Comparison of ENCODE assay signal across 8 cellular contexts in genomic region chr11:76152086-76152658, GRCh38. TPM values are rescaled to one million over a fixed set of nuclear protein-coding genes. Genes with fewer than 3 reads are reported as not detected.
DNase-seq lines count a peak whose midpoint lies in the region; ATAC-seq and TF ChIP-seq lines count a peak whose summit lies in the region.

No MANE protein-coding gene starts in this region.

- no TSS peak for BruUV-seq in OCI-LY7 (replicated peaks; lab: Mats Ljungman, UMichigan)

- no peak overlapping the region for H3K27ac Mint-ChIP-seq in activated T-helper 1 cell treated with anti-CD3 and anti-CD28 coated beads, Interleukin-12 subunit alpha, Interleukin-12 subunit beta, Interleukin-2, Interleukin-4 antibody, amounts not matched to agents 30 ng/mL and 10 ng/mL and 1 ng/mL, durations not matched to agents 14 hours and 24 hours and 36 hours
- peak overlapping the region; percentile 60 for H3K27ac Mint-ChIP-seq in neural crest cell (ENCODE audit: unreplicated experiment)
- H3K27ac Mint-ChIP-seq in stimulated activated naive CD8-positive, alpha-beta T cell treated with anti-CD3 and anti-CD28 coated beads, Interleukin-15, amount 100 ng/mL, for 72 hours, result peak overlapping the region in 1 of 2 donors; percentile 88

- H3K4me3 ChIP-seq in OCI-LY7 (ENCODE audit: low read depth, low read length, poor library complexity, severe bottlenecking), result no peak overlapping the region
- peak overlapping the region; percentile 47 for H3K4me3 ChIP-seq in fibroblast of villous mesenchyme (ENCODE audit: low read depth, low read length)

- no peaks in the 10 kb centered on the region for H3K36me3 Mint-ChIP-seq in activated T-helper 1 cell treated with anti-CD3 and anti-CD28 coated beads, Interleukin-12 subunit alpha, Interleukin-12 subunit beta, Interleukin-2, Interleukin-4 antibody, amounts not matched to agents 30 ng/mL and 10 ng/mL and 1 ng/mL, durations not matched to agents 14 hours and 24 hours and 36 hours (ENCODE audit: low read depth)
- H3K36me3 Mint-ChIP-seq in neural crest cell (ENCODE audit: low read depth), result no peaks in the 10 kb centered on the region

- peak overlapping the region; percentile 40 for H3K4me3 Mint-ChIP-seq in activated T-helper 1 cell treated with anti-CD3 and anti-CD28 coated beads, Interleukin-12 subunit alpha, Interleukin-12 subunit beta, Interleukin-2, Interleukin-4 antibody, amounts not matched to agents 30 ng/mL and 10 ng/mL and 1 ng/mL, durations not matched to agents 14 hours and 24 hours and 36 hours
- H3K4me3 Mint-ChIP-seq in neural crest cell, result peak overlapping the region; percentile 43
- H3K4me3 Mint-ChIP-seq in stimulated activated naive CD8-positive, alpha-beta T cell treated with anti-CD3 and anti-CD28 coated beads, Interleukin-15, amount 100 ng/mL, for 72 hours, result peak overlapping the region; percentile 72 to 88

- peak; percentile 76 for DNase-seq in OCI-LY7 (ENCODE audit: low spot score)
- peak; percentile 73 for DNase-seq in activated T-helper 1 cell treated with anti-CD3 and anti-CD28 coated beads, Interleukin-12 subunit alpha, Interleukin-12 subunit beta, Interleukin-2, Interleukin-4 antibody, amounts not matched to agents 30 ng/mL and 10 ng/mL and 1 ng/mL, durations not matched to agents 14 hours and 24 hours and 36 hours (ENCODE audit: low spot score)
- peak; percentile 74 for DNase-seq in fibroblast of villous mesenchyme (ENCODE audit: low read depth)
- DNase-seq in neural crest cell (ENCODE audit: low read depth, low spot score), result peak; percentile 76
- peak; percentile 83 to 90 for DNase-seq in stimulated activated naive CD8-positive, alpha-beta T cell treated with anti-CD3 and anti-CD28 coated beads, Interleukin-15, amount 100 ng/mL, for 72 hours
- no peak for DNase-seq in NCI-H2227 (lab: John Stamatoyannopoulos, UW; ENCODE audit: unreplicated experiment)

- H3K9me3 Mint-ChIP-seq in activated T-helper 1 cell treated with anti-CD3 and anti-CD28 coated beads, Interleukin-12 subunit alpha, Interleukin-12 subunit beta, Interleukin-2, Interleukin-4 antibody, amounts not matched to agents 30 ng/mL and 10 ng/mL and 1 ng/mL, durations not matched to agents 14 hours and 24 hours and 36 hours, result no peaks in the 10 kb centered on the region
- H3K9me3 Mint-ChIP-seq in neural crest cell, result no peaks in the 10 kb centered on the region
- no peaks in the 10 kb centered on the region for H3K9me3 Mint-ChIP-seq in stimulated activated naive CD8-positive, alpha-beta T cell treated with anti-CD3 and anti-CD28 coated beads, Interleukin-15, amount 100 ng/mL, for 72 hours

- H3K4me2 ChIP-seq in OCI-LY7 (ENCODE audit: low read length), result peak overlapping the region; percentile 57; the same call in 1 of the 2 replicates

- no peaks in the 10 kb centered on the region for H3K9me2 ChIP-seq in OCI-LY7 (ENCODE audit: insufficient read depth, low read length)

- H3K4me1 Mint-ChIP-seq in activated T-helper 1 cell treated with anti-CD3 and anti-CD28 coated beads, Interleukin-12 subunit alpha, Interleukin-12 subunit beta, Interleukin-2, Interleukin-4 antibody, amounts not matched to agents 30 ng/mL and 10 ng/mL and 1 ng/mL, durations not matched to agents 14 hours and 24 hours and 36 hours (ENCODE audit: low read depth), result peaks cover 22% of the 10 kb centered on the region
- peaks cover 24% of the 10 kb centered on the region for H3K4me1 Mint-ChIP-seq in neural crest cell
- peaks cover 24% of the 10 kb centered on the region for H3K4me1 Mint-ChIP-seq in stimulated activated naive CD8-positive, alpha-beta T cell treated with anti-CD3 and anti-CD28 coated beads, Interleukin-15, amount 100 ng/mL, for 72 hours

- peak overlapping the region; percentile 77; the same call in 1 of the 2 replicates for H2AFZ ChIP-seq in OCI-LY7 (ENCODE audit: low read length)

- no peaks in the 10 kb centered on the region for H4K20me1 ChIP-seq in OCI-LY7 (ENCODE audit: insufficient read depth, low read length)

- intact Hi-C loops in OCI-LY7 (cut with micrococcal nuclease; ENCODE audit: unreplicated experiment), result loop anchor here (1.0 to 5.0 kb wide), 2 partner anchors 255 to 350 kb away; no protein-coding TSS in a partner anchor
- intact Hi-C loops in activated T-helper 1 cell treated with anti-CD3 and anti-CD28 coated beads, Interleukin-12 subunit alpha, Interleukin-12 subunit beta, Interleukin-2, Interleukin-4 antibody, amounts not matched to agents 30 ng/mL and 10 ng/mL and 1 ng/mL, durations not matched to agents 14 hours and 24 hours and 36 hours (cut with micrococcal nuclease), result loop anchor here (1.0 to 5.0 kb wide), 5 partner anchors 165 to 429 kb away; partner anchors contain the start of gene UVRAG

- H3K79me2 ChIP-seq in OCI-LY7 (ENCODE audit: insufficient read depth, low read depth, low read length), result no peaks in the 10 kb centered on the region

- ATAC-seq in GM18502 (IDR thresholded peaks at IDR 0.05; ENCODE audit: poor library complexity, unreplicated experiment), result peak; percentile 77
- ATAC-seq in HG02970 (IDR thresholded peaks at IDR 0.05; ENCODE audit: low FRiP score, unreplicated experiment), result peak; percentile 45
- peak; percentile 94 for ATAC-seq in stimulated activated naive CD8-positive, alpha-beta T cell treated with anti-CD3 and anti-CD28 coated beads, Interleukin-15, amount 100 ng/mL, for 72 hours

- POLR2A ChIA-PET in OCI-LY7 (lab: Charles Lee), result interaction anchor here (0.6 kb wide), 1 partner anchor 107 kb away, joined by 3 read pairs; no protein-coding TSS in a partner anchor

- H3K27ac ChIP-seq in OCI-LY7 (ENCODE audit: low read depth, low read length, poor library complexity, severe bottlenecking), result no peak overlapping the region

- CTCF ChIA-PET in OCI-LY7 (lab: Charles Lee; ENCODE audit: unreplicated experiment), result interaction anchor here (0.5 kb wide), 1 partner anchor 145 kb away, joined by 4 read pairs; no protein-coding TSS in a partner anchor

- H3K36me3 ChIP-seq in OCI-LY7 (ENCODE audit: insufficient read depth, low read length), result no peaks in the 10 kb centered on the region

- peaks cover 6% of the 10 kb centered on the region for H3K27me3 Mint-ChIP-seq in activated T-helper 1 cell treated with anti-CD3 and anti-CD28 coated beads, Interleukin-12 subunit alpha, Interleukin-12 subunit beta, Interleukin-2, Interleukin-4 antibody, amounts not matched to agents 30 ng/mL and 10 ng/mL and 1 ng/mL, durations not matched to agents 14 hours and 24 hours and 36 hours (ENCODE audit: insufficient read depth)
- peaks cover 5% of the 10 kb centered on the region for H3K27me3 Mint-ChIP-seq in neural crest cell (ENCODE audit: low read depth)
- H3K27me3 Mint-ChIP-seq in stimulated activated naive CD8-positive, alpha-beta T cell treated with anti-CD3 and anti-CD28 coated beads, Interleukin-15, amount 100 ng/mL, for 72 hours, result peaks cover 54% of the 10 kb centered on the region

- H3K4me1 ChIP-seq in OCI-LY7 (ENCODE audit: insufficient read depth, low read length, poor library complexity, severe bottlenecking), result peaks cover 21% of the 10 kb centered on the region

- H3K9me3 ChIP-seq in OCI-LY7 (ENCODE audit: low read length), result no peaks in the 10 kb centered on the region

- TF ChIP-seq CTCF in OCI-LY7 (conservative IDR thresholded peaks at IDR 0.05; ENCODE audit: low read length) (peak; percentile 81), fibroblast of villous mesenchyme (IDR thresholded peaks at IDR 0.05; ENCODE audit: insufficient read depth, low read depth, low read length) (peak; percentile 80), neural crest cell (conservative IDR thresholded peaks at IDR 0.05) (peak; percentile 89)

RNA-seq across cellular contexts. Expression of gene WNT11, which starts 54.1 kb away (rescaled TPM):
- total RNA-seq in OCI-LY7 (2014; rRNA removed; shearing (Covaris generic)), result not detected in 2 replicates
- total RNA-seq in OCI-LY7 (2022) (not detected in 2 replicates), fibroblast of villous mesenchyme (under 0.01 TPM in 1 of 2 replicates, not detected in the other), neural crest cell (0.16 and 0.19 TPM in 2 replicates)
- 0.39 TPM in 1 of 2 replicates, not detected in the other for total RNA-seq in activated T-helper 1 cell treated with anti-CD3 and anti-CD28 coated beads, Interleukin-12 subunit alpha, Interleukin-12 subunit beta, Interleukin-2, Interleukin-4 antibody, amounts not matched to agents 30 ng/mL and 10 ng/mL and 1 ng/mL, durations not matched to agents 14 hours and 24 hours and 36 hours
